Comparison of ENCODE assay signal across 11 cellular contexts in the genomic region with DNA sequence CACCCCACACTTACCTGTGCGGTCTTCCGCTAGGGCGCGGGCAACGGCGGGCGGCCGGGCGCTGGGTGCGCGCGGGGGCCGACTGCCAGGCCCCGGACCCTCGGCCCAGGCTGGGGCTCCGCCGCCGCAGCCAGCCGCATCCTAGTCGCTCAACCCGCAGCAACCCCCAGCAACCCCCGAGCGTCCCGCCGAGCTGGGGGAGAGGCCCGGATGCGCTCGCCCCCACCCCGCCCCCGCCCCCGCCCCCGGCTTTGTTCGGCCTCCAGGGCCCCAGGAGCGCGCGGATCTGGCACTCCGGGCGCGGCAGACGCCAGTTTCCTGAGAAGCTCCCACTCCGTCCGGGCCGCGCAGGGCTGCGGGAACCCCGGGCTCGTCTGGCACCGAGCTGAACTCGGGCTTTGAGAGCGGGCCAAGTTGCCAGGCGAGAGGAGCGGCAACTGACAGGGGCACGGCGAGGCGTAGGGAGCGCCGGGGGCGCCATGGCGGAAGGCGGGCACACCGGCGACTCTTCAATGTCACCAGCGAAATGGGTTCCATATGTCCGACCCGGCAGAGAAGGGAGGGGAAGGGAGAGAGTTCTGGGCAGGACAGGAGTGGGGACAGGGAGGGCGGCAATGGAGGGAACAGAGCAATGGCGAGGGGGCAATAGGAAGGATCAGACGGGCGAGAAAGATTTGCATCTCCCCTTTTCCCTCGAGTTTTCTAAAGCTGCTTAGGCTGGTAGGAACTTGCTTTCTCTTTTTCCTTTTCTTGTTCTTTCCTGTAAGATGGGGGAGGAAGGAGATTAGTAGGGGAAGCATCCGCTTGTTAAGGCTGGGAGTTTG. TPM values are rescaled to one million over a fixed set of nuclear protein-coding genes. Genes with fewer than 3 reads are reported as not detected.
DNase-seq lines count a peak whose midpoint lies in the region; ATAC-seq and TF ChIP-seq lines count a peak whose summit lies in the region.
"Had no signal": no experiment of that assay in that cellular context is flagged by ENCODE, and none has a peak within 500 bp of the region (broad histone marks: within the 10 kb centered on the region; RNA-seq: fewer than 3 reads in every experiment).

No MANE protein-coding gene starts in this region.

- H2AFZ ChIP-seq in hepatocyte = no peak overlapping the region

- POLR2A ChIA-PET in HEK293 (lab: Yijun Ruan, JAX) = no interaction called here
- POLR2A ChIA-PET in activated naive CD8-positive, alpha-beta T cell treated with anti-CD3 and anti-CD28 coated beads, Interleukin-2, amount 10 ng/mL, durations not matched to agents 7 days and 5 days (lab: Charles Lee) = no interaction called here

- no peak for DNase-seq in activated naive CD8-positive, alpha-beta T cell treated with anti-CD3 and anti-CD28 coated beads, Interleukin-2, amount 10 ng/mL, durations not matched to agents 7 days and 5 days
- no peak for DNase-seq in hepatocyte (ENCODE audit: low spot score)
- peak; percentile 84 for DNase-seq in sigmoid colon
- DNase-seq in effector memory CD8-positive, alpha-beta T cell = no peak
- DNase-seq in activated CD8-positive, alpha-beta memory T cell treated with anti-CD3 and anti-CD28 coated beads, Interleukin-2, amount 50 U/mL, for 4 hours = no peak
- DNase-seq in posterior vena cava (ENCODE audit: low spot score) = no peak
- no peak for DNase-seq in immature natural killer cell
- DNase-seq: EL, retina had no signal

- TF ChIP-seq EP300 in sigmoid colon (IDR thresholded peaks at IDR 0.05) = no peak

- H3K4me1 ChIP-seq in HEK293 (ENCODE audit: control insufficient read depth, insufficient read depth, low read length) (peaks cover 89% of the 10 kb centered on the region), hepatocyte (ENCODE audit: insufficient read depth) (peaks cover 24% of the 10 kb centered on the region), sigmoid colon (peaks cover 0 to 100% (median 99%) of the 10 kb centered on the region in 4 donors)

- no peaks in the 10 kb centered on the region for H3K9me2 ChIP-seq in hepatocyte (replicated peaks; ENCODE audit: insufficient read depth)

- intact Hi-C loops in sigmoid colon (cut with DNase I) = no loop called here
- intact Hi-C loops in posterior vena cava (cut with DNase I) = no loop called here

- peaks cover 17% of the 10 kb centered on the region for H3K4me1 Mint-ChIP-seq in activated naive CD8-positive, alpha-beta T cell treated with anti-CD3 and anti-CD28 coated beads, Interleukin-2, amount 10 ng/mL, durations not matched to agents 7 days and 5 days
- peaks cover 4 to 12% of the 10 kb centered on the region in 2 donors for H3K4me1 Mint-ChIP-seq in effector memory CD8-positive, alpha-beta T cell (ENCODE audit: low read depth in 2 of 2)
- H3K4me1 Mint-ChIP-seq in immature natural killer cell = peaks cover 22 to 23% of the 10 kb centered on the region in 2 donors

- peak overlapping the region; percentile 28 for H3K4me3 Mint-ChIP-seq in activated naive CD8-positive, alpha-beta T cell treated with anti-CD3 and anti-CD28 coated beads, Interleukin-2, amount 10 ng/mL, durations not matched to agents 7 days and 5 days
- H3K4me3 Mint-ChIP-seq in effector memory CD8-positive, alpha-beta T cell = no peak overlapping the region
- H3K4me3 Mint-ChIP-seq in immature natural killer cell = peak overlapping the region in 2 of 5 donors; percentile 9 to 44

- no peak overlapping the region; the same call in 1 of the 2 replicates for H3K27ac ChIP-seq in HEK293 (ENCODE audit: extremely low read depth, low read depth, low read length)
- H3K27ac ChIP-seq in hepatocyte = peak overlapping the region; percentile 37
- H3K27ac ChIP-seq in sigmoid colon = peak overlapping the region; percentile 94 to 99 (median 96)

- H3K27me3 Mint-ChIP-seq in activated naive CD8-positive, alpha-beta T cell treated with anti-CD3 and anti-CD28 coated beads, Interleukin-2, amount 10 ng/mL, durations not matched to agents 7 days and 5 days = peaks cover 16% of the 10 kb centered on the region
- no peaks in the 10 kb centered on the region for H3K27me3 Mint-ChIP-seq in effector memory CD8-positive, alpha-beta T cell
- H3K27me3 Mint-ChIP-seq in immature natural killer cell (ENCODE audit: low read depth in 3 of 3) = peaks cover 2 to 6% (median 3%) of the 10 kb centered on the region in 3 donors

- H3K4me2 ChIP-seq in hepatocyte = peak overlapping the region; percentile 82

- no peak overlapping the region for H3K27ac Mint-ChIP-seq in activated naive CD8-positive, alpha-beta T cell treated with anti-CD3 and anti-CD28 coated beads, Interleukin-2, amount 10 ng/mL, durations not matched to agents 7 days and 5 days
- no peak overlapping the region for H3K27ac Mint-ChIP-seq in effector memory CD8-positive, alpha-beta T cell
- H3K27ac Mint-ChIP-seq in immature natural killer cell = no peak overlapping the region

- WGBS in hepatocyte (ENCODE audit: low lambda C conversion rate, missing lambda C conversion rate) = 12% methylated on average over 49 of the region's 71 CpGs
- WGBS in sigmoid colon, 2 donors = 60 to 80% methylated on average over 71 of the region's 71 CpGs

- peaks cover 33% of the 10 kb centered on the region for H3K79me2 ChIP-seq in hepatocyte

- no peak for TF ChIP-seq POLR2A in sigmoid colon (IDR thresholded peaks at IDR 0.05)

- H3K36me3 ChIP-seq in HEK293 (ENCODE audit: control insufficient read depth in 2 of 2, insufficient read depth in 1 of 2, low read length in 2 of 2) (peaks cover 15 to 58% of the 10 kb centered on the region in 2 experiments), hepatocyte (replicated peaks; ENCODE audit: insufficient read depth, low read depth) (no peaks in the 10 kb centered on the region), sigmoid colon (no peaks in the 10 kb centered on the region)

- ATAC-seq in activated naive CD8-positive, alpha-beta T cell treated with anti-CD3 and anti-CD28 coated beads, Interleukin-2, amount 10 ng/mL, durations not matched to agents 7 days and 5 days (ENCODE audit: low read depth) = peak; percentile 15
- ATAC-seq in effector memory CD8-positive, alpha-beta T cell (replicated peaks) = no peak

- CTCF ChIA-PET in HEK293 (lab: Yijun Ruan, JAX) = interaction anchor here (1.2 to 2.0 kb wide), 3 partner anchors 19 to 29 kb away, joined by 3 to 5 read pairs (median 4); a partner anchor contains a TSS

- no peaks in the 10 kb centered on the region for H4K20me1 ChIP-seq in hepatocyte (ENCODE audit: insufficient read depth, poor library complexity, severe bottlenecking)

- H3K27me3 ChIP-seq in hepatocyte = peaks cover 93% of the 10 kb centered on the region
- no peaks in the 10 kb centered on the region for H3K27me3 ChIP-seq in sigmoid colon

- H3K9me3 Mint-ChIP-seq in activated naive CD8-positive, alpha-beta T cell treated with anti-CD3 and anti-CD28 coated beads, Interleukin-2, amount 10 ng/mL, durations not matched to agents 7 days and 5 days = no peaks in the 10 kb centered on the region
- no peaks in the 10 kb centered on the region for H3K9me3 Mint-ChIP-seq in effector memory CD8-positive, alpha-beta T cell
- no peaks in the 10 kb centered on the region for H3K9me3 Mint-ChIP-seq in immature natural killer cell

- H3K4me3 ChIP-seq in HEK293 (ENCODE audit: low read depth, low read length) (no peak overlapping the region), hepatocyte (peak overlapping the region; percentile 7), sigmoid colon (peak overlapping the region; percentile 32 to 52 (median 48))

- H3K9me3 ChIP-seq in HEK293 (ENCODE audit: control insufficient read depth, insufficient read depth, low read depth, low read length) (no peaks in the 10 kb centered on the region), hepatocyte (ENCODE audit: low read depth) (no peaks in the 10 kb centered on the region), sigmoid colon (no peaks in the 10 kb centered on the region)

- H3K36me3 Mint-ChIP-seq in activated naive CD8-positive, alpha-beta T cell treated with anti-CD3 and anti-CD28 coated beads, Interleukin-2, amount 10 ng/mL, durations not matched to agents 7 days and 5 days = peaks cover 4% of the 10 kb centered on the region
- no peaks in the 10 kb centered on the region for H3K36me3 Mint-ChIP-seq in effector memory CD8-positive, alpha-beta T cell (ENCODE audit: insufficient read depth)
- peaks cover 0 to 15% (median 5%) of the 10 kb centered on the region in 3 donors for H3K36me3 Mint-ChIP-seq in immature natural killer cell

- no peak for TF ChIP-seq CTCF in HEK293 (tag by site-specific recombination; IDR thresholded peaks at IDR 0.05)
- TF ChIP-seq CTCF in hepatocyte (IDR thresholded peaks at IDR 0.05; ENCODE audit: poor library complexity) = no peak
- TF ChIP-seq CTCF in sigmoid colon (IDR thresholded peaks at IDR 0.05) = no peak

RNA-seq across cellular contexts. Expression of a gene that starts 13.7 kb away (rescaled TPM):
- 1 to 10 TPM; 5.3 to 6.4 TPM for total RNA-seq in activated naive CD8-positive, alpha-beta T cell treated with anti-CD3 and anti-CD28 coated beads, Interleukin-2, amount 10 ng/mL, durations not matched to agents 7 days and 5 days
- 1.4 and 2.2 TPM in 2 replicates for total RNA-seq in hepatocyte
- 1.8 and 2.0 TPM in 2 replicates for polyA plus RNA-seq in hepatocyte
- total RNA-seq in sigmoid colon = 1 to 10 TPM; 4.6 to 8.3 (median 5.4) TPM
- polyA plus RNA-seq in sigmoid colon = 1 to 10 TPM in 2 of 3 donors, under 1 TPM in 1; 0.23 to 2.7 (median 1.2) TPM
- 1 to 10 TPM; 5.0 to 6.9 TPM for total RNA-seq in posterior vena cava
- under 1 TPM in 2 of 3 donors, not detected in 1; 0.14 to 0.53 TPM for polyA plus RNA-seq in immature natural killer cell

RNA-seq across cellular contexts. Expression of a gene that starts 19.5 kb away (rescaled TPM):
- 10 to 100 TPM; 19.5 to 20.0 TPM for total RNA-seq in activated naive CD8-positive, alpha-beta T cell treated with anti-CD3 and anti-CD28 coated beads, Interleukin-2, amount 10 ng/mL, durations not matched to agents 7 days and 5 days
- total RNA-seq in hepatocyte (5.6 and 6.7 TPM in 2 replicates), sigmoid colon (10 to 100 TPM; 44.9 to 86.1 (median 63.6) TPM), posterior vena cava (10 to 100 TPM; 18.9 to 22.3 TPM)
- polyA plus RNA-seq in hepatocyte (20.7 and 29.9 TPM in 2 replicates), sigmoid colon (1 to 10 TPM; 1.6 to 7.8 (median 3.0) TPM), immature natural killer cell (10 to 100 TPM; 15.9 to 32.6 (median 18.3) TPM)

RNA-seq across cellular contexts. Expression of a gene that starts 25.6 kb away (rescaled TPM):
- total RNA-seq in activated naive CD8-positive, alpha-beta T cell treated with anti-CD3 and anti-CD28 coated beads, Interleukin-2, amount 10 ng/mL, durations not matched to agents 7 days and 5 days = 10 to 100 TPM; 10.5 to 13.6 TPM
- total RNA-seq in hepatocyte (1.8 and 5.9 TPM in 2 replicates), sigmoid colon (10 to 100 TPM; 25.3 to 64.3 (median 30.1) TPM), posterior vena cava (10 to 100 TPM; 16.0 to 23.6 TPM)
- polyA plus RNA-seq in hepatocyte (1.8 and 4.0 TPM in 2 replicates), sigmoid colon (10 to 100 TPM in 2 of 3 donors, 1 to 10 TPM in 1; 6.2 to 16.7 (median 10.2) TPM), immature natural killer cell (under 1 TPM in 2 of 3 donors, not detected in 1; 0.26 to 0.45 TPM)

RNA-seq across cellular contexts. Expression of a gene that starts 29.2 kb away (rescaled TPM):
- not detected for total RNA-seq in activated naive CD8-positive, alpha-beta T cell treated with anti-CD3 and anti-CD28 coated beads, Interleukin-2, amount 10 ng/mL, durations not matched to agents 7 days and 5 days
- 0.27 and 0.36 TPM in 2 replicates for total RNA-seq in hepatocyte
- 3.3 and 4.4 TPM in 2 replicates for polyA plus RNA-seq in hepatocyte
- 1 to 10 TPM; 1.5 to 2.5 (median 2.1) TPM for total RNA-seq in sigmoid colon
- polyA plus RNA-seq in sigmoid colon = 10 to 100 TPM in 1 of 3 donors, 1 to 10 TPM in 2; 3.2 to 13.9 (median 4.2) TPM
- 1 to 10 TPM; 1.1 to 2.8 TPM for total RNA-seq in posterior vena cava
- not detected for polyA plus RNA-seq in immature natural killer cell

RNA-seq across cellular contexts. Expression of a gene that starts 33.6 kb away (rescaled TPM):
- total RNA-seq in activated naive CD8-positive, alpha-beta T cell treated with anti-CD3 and anti-CD28 coated beads, Interleukin-2, amount 10 ng/mL, durations not matched to agents 7 days and 5 days = not detected
- total RNA-seq in hepatocyte (not detected in 2 replicates), sigmoid colon (under 1 TPM in 1 of 4 donors, not detected in 3; 0.27 TPM), posterior vena cava (not detected)
- polyA plus RNA-seq in hepatocyte (not detected in 2 replicates), sigmoid colon (under 1 TPM in 2 of 3 donors, not detected in 1; 0.60 to 0.92 TPM), immature natural killer cell (not detected)
- total RNA-seq: subcutaneous adipose tissue had no signal
